In genomic region chr5:17218353-17219005, GRCh38 we compare ENCODE assay signal across 8 cellular contexts.
DNase-seq lines count a peak whose midpoint lies in the region; ATAC-seq and TF ChIP-seq lines count a peak whose summit lies in the region.

No MANE protein-coding gene starts in this region.

- H4K20me1 ChIP-seq in KMS-11 (ENCODE audit: insufficient read depth): no peaks in the 10 kb centered on the region

- H3K4me2 ChIP-seq in KMS-11: peak overlapping the region; percentile 92

- H3K9me3 ChIP-seq in iPS-18c (ENCODE audit: control insufficient read depth, insufficient read depth, low read length): no peaks in the 10 kb centered on the region

- H3K27ac ChIP-seq in KMS-11 (no peak overlapping the region; the same call in 1 of the 2 replicates), skin epidermis (peak overlapping the region in 20 of 21 experiments; percentile 34 to 92 (median 77))

- peaks cover 33% of the 10 kb centered on the region for H3K79me2 ChIP-seq in KMS-11 (ENCODE audit: insufficient read depth, low read depth)

- TF ChIP-seq CTCF in KMS-11 (conservative IDR thresholded peaks at IDR 0.05; ENCODE audit: low read depth, low read length): no peak

- H3K36me3 ChIP-seq in KMS-11 (ENCODE audit: insufficient read depth): no peaks in the 10 kb centered on the region

- ATAC-seq in GM21367 (IDR thresholded peaks at IDR 0.05; ENCODE audit: unreplicated experiment): peak; percentile 21

- peaks cover 47% of the 10 kb centered on the region for H3K4me1 ChIP-seq in KMS-11 (ENCODE audit: low read depth, poor library complexity, severe bottlenecking)

- peak overlapping the region; percentile 73 for H2AFZ ChIP-seq in KMS-11 (ENCODE audit: low read depth)

- H3K9ac ChIP-seq in KMS-11: peak overlapping the region; percentile 35; the same call in 1 of the 2 replicates

- DNase-seq in EH (ENCODE audit: low read depth) (peak; percentile 86), astrocyte of the hippocampus (ENCODE audit: low read depth, low spot score) (peak; percentile 81), OCI-M2 (lab: John Stamatoyannopoulos, UW; ENCODE audit: unreplicated experiment) (no peak), DMS53 (lab: John Stamatoyannopoulos, UW) (no peak)

- no peak overlapping the region for H3K4me3 ChIP-seq in KMS-11 (IDR thresholded peaks at IDR 0.05; ENCODE audit: insufficient read depth, low read depth, low read length)
- peak overlapping the region; percentile 92 for H3K4me3 ChIP-seq in iPS-18c (ENCODE audit: insufficient read depth, low read depth, low read length)
- H3K4me3 ChIP-seq in skin epidermis: peak overlapping the region; percentile 47 to 74 (median 61)

- no peaks in the 10 kb centered on the region for H3K27me3 ChIP-seq in KMS-11 (ENCODE audit: insufficient read depth, low read depth)

Comparison
In these comparisons a context has a peak if more than half of its experiments do, and no peak if none do; other contexts are left out.
1. DNase-seq: peak in EH (single experiment) and astrocyte of the hippocampus (single experiment); none in OCI-M2 (single experiment) and DMS53 (single experiment).